ENCODE assay signal across 10 cellular contexts in genomic region chr1:55287732-55288131, GRCh38.
A peak's percentile ranks its signal among the peaks of the same experiment; 100 is the strongest.
DNase-seq lines count a peak whose midpoint lies in the region; ATAC-seq and TF ChIP-seq lines count a peak whose summit lies in the region.
"Had no signal": no experiment of that assay in that cellular context is flagged by ENCODE, and none has a peak within 500 bp of the region (broad histone marks: within the 10 kb centered on the region; RNA-seq: fewer than 3 reads in every experiment).

No MANE protein-coding gene starts in this region.

- H3K9ac ChIP-seq in fibroblast of lung (ENCODE audit: insufficient read depth, low read length): no peak overlapping the region

- no peaks in the 10 kb centered on the region for H3K79me2 ChIP-seq in fibroblast of lung (ENCODE audit: control insufficient read depth, insufficient read depth, low read length)

- H3K4me1 ChIP-seq in fibroblast of lung (ENCODE audit: control insufficient read depth, extremely low read depth, insufficient read depth, low read length): peaks cover 4% of the 10 kb centered on the region

- no peak for TF ChIP-seq CTCF in fibroblast of lung (conservative IDR thresholded peaks at IDR 0.05 in 1 of 2, IDR thresholded peaks at IDR 0.05 in 1 of 2; ENCODE audit: low read depth in 1 of 2, low read length in 2 of 2)

- no peak overlapping the region for H2AFZ ChIP-seq in fibroblast of lung (ENCODE audit: low read length)

- no peaks in the 10 kb centered on the region for H3K36me3 ChIP-seq in fibroblast of lung (ENCODE audit: control insufficient read depth, insufficient read depth, low read length)

- no peaks in the 10 kb centered on the region for H3K9me3 Mint-ChIP-seq in activated CD8-positive, alpha-beta memory T cell treated with anti-CD3 and anti-CD28 coated beads, Interleukin-2, amount 10 ng/mL, durations not matched to agents 7 days and 5 days (ENCODE audit: low read depth)

- no peak for DNase-seq in fibroblast of lung (ENCODE audit: low read depth in 2 of 2)
- no peak for DNase-seq in GDM1 (lab: John Stamatoyannopoulos, UW)
- DNase-seq in NCI-H774 (lab: John Stamatoyannopoulos, UW): no peak
- no peak for DNase-seq in CD1c-positive myeloid dendritic cell (ENCODE audit: extremely low spot score)
- no peak for DNase-seq in activated CD8-positive, alpha-beta memory T cell treated with anti-CD3 and anti-CD28 coated beads, Interleukin-2, amount 10 ng/mL, durations not matched to agents 7 days and 5 days
- DNase-seq: effector memory CD4-positive, alpha-beta T cell had no signal

- no peaks in the 10 kb centered on the region for H3K9me3 ChIP-seq in fibroblast of lung (ENCODE audit: control insufficient read depth, insufficient read depth, low read depth, low read length)

- H3K27me3 Mint-ChIP-seq in activated CD8-positive, alpha-beta memory T cell treated with anti-CD3 and anti-CD28 coated beads, Interleukin-2, amount 10 ng/mL, durations not matched to agents 7 days and 5 days: peaks cover 2% of the 10 kb centered on the region

- H4K20me1 ChIP-seq in fibroblast of lung (ENCODE audit: control insufficient read depth, extremely low read depth, insufficient read depth, low read length): no peaks in the 10 kb centered on the region

- H3K4me3 ChIP-seq in fibroblast of lung (replicated peaks in 1 of 4; ENCODE audit: control extremely low read depth in 1 of 4, insufficient read depth in 1 of 4, low read depth in 3 of 4, low read length in 4 of 4): no peak overlapping the region

- H3K4me2 ChIP-seq in fibroblast of lung (ENCODE audit: extremely low read depth, insufficient read depth, low read length): no peak overlapping the region

- H3K4me1 Mint-ChIP-seq in activated CD8-positive, alpha-beta memory T cell treated with anti-CD3 and anti-CD28 coated beads, Interleukin-2, amount 10 ng/mL, durations not matched to agents 7 days and 5 days: peaks cover 15% of the 10 kb centered on the region

- no peaks in the 10 kb centered on the region for H3K27me3 ChIP-seq in fibroblast of lung (ENCODE audit: control insufficient read depth, insufficient read depth, low read length)

- H3K4me3 Mint-ChIP-seq in activated CD8-positive, alpha-beta memory T cell treated with anti-CD3 and anti-CD28 coated beads, Interleukin-2, amount 10 ng/mL, durations not matched to agents 7 days and 5 days: no peak overlapping the region

- peak overlapping the region; percentile 18 for H3K27ac ChIP-seq in fibroblast of lung (ENCODE audit: insufficient read depth, low read length)

- no peak overlapping the region for H3K27ac Mint-ChIP-seq in activated CD8-positive, alpha-beta memory T cell treated with anti-CD3 and anti-CD28 coated beads, Interleukin-2, amount 10 ng/mL, durations not matched to agents 7 days and 5 days

- CTCF ChIA-PET in activated CD8-positive, alpha-beta memory T cell treated with anti-CD3 and anti-CD28 coated beads, Interleukin-2, amount 10 ng/mL, durations not matched to agents 7 days and 5 days (lab: Charles Lee): no interaction called here

- H3K36me3 Mint-ChIP-seq in activated CD8-positive, alpha-beta memory T cell treated with anti-CD3 and anti-CD28 coated beads, Interleukin-2, amount 10 ng/mL, durations not matched to agents 7 days and 5 days: no peaks in the 10 kb centered on the region

- ATAC-seq in GM18520 (IDR thresholded peaks at IDR 0.05; ENCODE audit: unreplicated experiment) (peak; percentile 23), GM21515 (IDR thresholded peaks at IDR 0.05; ENCODE audit: unreplicated experiment) (peak; percentile 44), HG03280 (IDR thresholded peaks at IDR 0.05; ENCODE audit: unreplicated experiment) (peak; percentile 38)
- ATAC-seq in activated CD8-positive, alpha-beta memory T cell treated with anti-CD3 and anti-CD28 coated beads, Interleukin-2, amount 10 ng/mL, durations not matched to agents 7 days and 5 days: no peak
- ATAC-seq: SK-N-SH treated with all-trans-retinoic acid at 6 μM for 48 hours had no signal
